Comparison of ENCODE assay signal across 27 cellular contexts in genomic region chr5:177569894-177570293, GRCh38.
"Had no signal": no experiment of that assay in that cellular context is flagged by ENCODE, and none has a peak within 500 bp of the region (broad histone marks: within the 10 kb centered on the region; RNA-seq: fewer than 3 reads in every experiment).

No MANE protein-coding gene starts in this region.

- H3K4me1 ChIP-seq: stomach, suprapubic skin, testis, thyroid gland, tibial artery, tibial nerve, transverse colon, upper lobe of left lung, upper lobe of right lung, uterus, vagina had no signal

- H3K9me3 ChIP-seq: stomach, suprapubic skin, testis, thoracic aorta, thyroid gland, tibial artery, tibial nerve, transverse colon, upper lobe of left lung, upper lobe of right lung, uterus, vagina had no signal

- ATAC-seq: stimulated activated effector memory CD8-positive, alpha-beta T cell treated with anti-CD3 and anti-CD28 coated beads, Interleukin-12 subunit alpha, Interleukin-12 subunit beta, amount 100 ng/mL, for 72 hours; stimulated activated memory B cell treated with anti-CD40 and anti-IgM and Interleukin-4, amounts not matched to agents 10 μg/mL and 1 μg/mL and 100 μg/mL, for 72 hours; stimulated activated naive B cell treated with anti-CD40 and anti-IgM and Interleukin-4, amounts not matched to agents 10 μg/mL and 1 μg/mL and 100 μg/mL, for 72 hours; stimulated activated naive CD8-positive, alpha-beta T cell treated with anti-CD3 and anti-CD28 coated beads, Interleukin-15, amount 100 ng/mL, for 72 hours; stimulated activated naive CD8-positive, alpha-beta T cell treated with anti-CD3 and anti-CD28 coated beads, Interleukin-15, Interleukin-2, amounts not matched to agents 100 U/mL and 50 U/mL, for 24 hours; upper lobe of right lung had no signal

- H3K27me3 ChIP-seq: suprapubic skin, testis, thyroid gland, tibial nerve, transverse colon, upper lobe of left lung, uterus, vagina had no signal

- H3K4me3 ChIP-seq: stomach, suprapubic skin, testis, thoracic aorta, thyroid gland, tibial artery, tibial nerve, transverse colon, upper lobe of left lung, upper lobe of right lung, uterus, vagina had no signal

- DNase-seq: stimulated activated CD4-positive, alpha-beta T cell treated with anti-CD3 and anti-CD28 coated beads, Interleukin-2, amount 100 ng/mL, for 48 hours; stimulated activated CD4-positive, alpha-beta T cell treated with anti-CD3 and anti-CD28 coated beads, Interleukin-4, amount 100 ng/mL, for 1 hour; stimulated activated CD4-positive, alpha-beta T cell treated with anti-CD3 and anti-CD28 coated beads, Interleukin-4, amount 100 ng/mL, for 24 hours; stimulated activated CD4-positive, alpha-beta T cell treated with anti-CD3 and anti-CD28 coated beads, Interleukin-4, amount 100 ng/mL, for 4 hours; stimulated activated CD8-positive, alpha-beta memory T cell treated with anti-CD3 and anti-CD28 coated beads, Interleukin-4, amount 100 ng/mL, for 48 hours; stimulated activated naive B cell treated with anti-CD40 and anti-IgM and Interleukin-4, amounts not matched to agents 10 μg/mL and 1 μg/mL and 100 μg/mL, for 72 hours; stimulated activated naive CD4-positive, alpha-beta T cell; stimulated activated naive CD4-positive, alpha-beta T cell treated with Interleukin-2 at 50 U/mL for 16 hours; stimulated activated naive CD8-positive, alpha-beta T cell treated with anti-CD3 and anti-CD28 coated beads, Interleukin-15, amount 100 ng/mL, for 72 hours; stimulated activated naive CD8-positive, alpha-beta T cell treated with anti-CD3 and anti-CD28 coated beads, Interleukin-15, Interleukin-2, amounts not matched to agents 100 U/mL and 50 U/mL, for 24 hours; stomach; substantia nigra; testis; thyroid gland; tibial artery; transverse colon; trophoblast cell; upper lobe of left lung; upper lobe of right lung; uterus had no signal

- FAIRE-seq: urothelium cell line had no signal

- H3K27ac ChIP-seq: stomach, suprapubic skin, testis, thoracic aorta, thyroid gland, tibial artery, tibial nerve, transverse colon, upper lobe of left lung, upper lobe of right lung, uterus, vagina had no signal

- H3K36me3 ChIP-seq: stomach, suprapubic skin, thoracic aorta, thyroid gland, tibial artery, tibial nerve, transverse colon, upper lobe of left lung, upper lobe of right lung, uterus, vagina had no signal
